In the genomic region with DNA sequence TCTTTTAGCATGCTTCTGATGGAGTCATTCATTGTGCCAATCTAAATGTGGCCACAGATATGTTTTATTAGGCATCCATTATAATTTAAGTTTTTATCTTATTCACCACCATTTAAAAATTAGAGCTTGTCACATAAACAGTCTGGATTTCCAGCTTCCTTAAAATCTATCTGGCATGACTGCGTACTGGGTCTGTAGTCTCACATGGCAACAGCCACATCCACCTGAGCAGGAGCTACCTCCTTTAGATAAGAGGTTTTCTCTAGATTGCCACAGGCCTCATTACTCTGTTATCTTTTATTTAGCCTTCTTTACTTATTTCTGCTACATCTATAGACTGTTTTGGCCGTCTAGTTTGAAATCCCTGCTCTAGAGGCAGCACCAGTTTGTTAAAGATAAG, we compare ENCODE assay signal across 17 cellular contexts. TPM values are rescaled to one million over a fixed set of nuclear protein-coding genes. Genes with fewer than 3 reads are reported as not detected.
A peak's percentile ranks its signal among the peaks of the same experiment; 100 is the strongest.
DNase-seq lines count a peak whose midpoint lies in the region; ATAC-seq, FAIRE-seq and TF ChIP-seq lines count a peak whose summit lies in the region.
"Had no signal": no experiment of that assay in that cellular context is flagged by ENCODE, and none has a peak within 500 bp of the region (broad histone marks: within the 10 kb centered on the region; RNA-seq: fewer than 3 reads in every experiment).

No MANE protein-coding gene starts in this region.

- no peaks in the 10 kb centered on the region for H3K27me3 ChIP-seq in BE2C
- no peaks in the 10 kb centered on the region for H3K27me3 ChIP-seq in K562 (ENCODE audit: control insufficient read depth in 2 of 2, insufficient read depth in 2 of 2, low read length in 2 of 2)

- BruUV-seq in K562 (replicated peaks; lab: Mats Ljungman, UMichigan): no TSS peak

- H3K36me3 Mint-ChIP-seq in nephron progenitor cell (ENCODE audit: low read depth): peaks cover 43% of the 10 kb centered on the region
- peaks cover 5 to 11% of the 10 kb centered on the region in 2 donors for H3K36me3 Mint-ChIP-seq in activated naive CD4-positive, alpha-beta T cell treated with anti-CD3 and anti-CD28 coated beads, Interleukin-2, amount 50 U/mL, for 72 hours

- no peak overlapping the region for H3K9ac ChIP-seq in K562 (ENCODE audit: insufficient read depth in 1 of 2, low read depth in 2 of 2, low read length in 2 of 2)

- in situ Hi-C loops in K562 (cut with MboI): no loop called here

- H3K27me3 Mint-ChIP-seq in nephron progenitor cell (ENCODE audit: low read depth, poor library complexity): no peaks in the 10 kb centered on the region

- peak overlapping the region; percentile 27 for H3K27ac Mint-ChIP-seq in nephron progenitor cell
- H3K27ac Mint-ChIP-seq in activated naive CD4-positive, alpha-beta T cell treated with anti-CD3 and anti-CD28 coated beads, Interleukin-2, amount 50 U/mL, for 72 hours: no peak overlapping the region

- peaks cover 9% of the 10 kb centered on the region for H3K36me3 ChIP-seq in BE2C
- peaks cover 59% of the 10 kb centered on the region for H3K36me3 ChIP-seq in K562 (ENCODE audit: control insufficient read depth, insufficient read depth, low read length)

- intact Hi-C loops in K562 (cut with micrococcal nuclease): no loop called here

- FAIRE-seq in D721Med (lab: Jason Lieb, UNC) (peak; percentile 25), K562 (lab: Jason Lieb, UNC) (no peak)

- ATAC-seq in K562 (peak; percentile 26; the same call in 1 of the 3 replicates), GM18511 (IDR thresholded peaks at IDR 0.05; ENCODE audit: unreplicated experiment) (no peak)
- no peak for ATAC-seq in activated naive CD4-positive, alpha-beta T cell treated with anti-CD3 and anti-CD28 coated beads, Interleukin-2, amount 50 U/mL, for 72 hours
- ATAC-seq: CD8-positive, alpha-beta T cell had no signal

- peaks cover 8% of the 10 kb centered on the region for H3K4me1 Mint-ChIP-seq in nephron progenitor cell

- CTCF ChIA-PET in K562 (lab: Yijun Ruan, JAX; ENCODE audit: low intra/inter-chr PET ratio): no interaction called here

- H3K27ac ChIP-seq in K562 (ENCODE audit: extremely low read depth, low read depth, low read length): no peak overlapping the region

- TF ChIP-seq CTCF in BE2C (IDR thresholded peaks at IDR 0.05; ENCODE audit: low read depth, low read length) (no peak), D721Med (IDR thresholded peaks at IDR 0.05; ENCODE audit: insufficient read depth, missing control alignments) (no peak), K562 (IDR thresholded peaks at IDR 0.05 in 2 of 3, conservative IDR thresholded peaks at IDR 0.05 in 1 of 3; ENCODE audit: insufficient read depth in 2 of 3, low read depth in 1 of 3, low read length in 3 of 3) (no peak), nephron progenitor cell (IDR thresholded peaks at IDR 0.05) (no peak)

- H2AFZ ChIP-seq in K562 (ENCODE audit: low read depth, low read length): no peak overlapping the region

- H3K79me2 ChIP-seq in K562 (ENCODE audit: control insufficient read depth, insufficient read depth, low read length): peaks cover 10% of the 10 kb centered on the region; the same call in 1 of the 3 replicates

- no peak for TF ChIP-seq RAD21 in K562 (CRISPR knock-in tag; conservative IDR thresholded peaks at IDR 0.05 in 1 of 2, IDR thresholded peaks at IDR 0.05 in 1 of 2)

- no peaks in the 10 kb centered on the region for H3K9me1 ChIP-seq in K562 (ENCODE audit: control insufficient read depth, insufficient read depth, low read length)

- 52% methylated on average over 2 of the region's 2 CpGs for WGBS in K562 (ENCODE audit: insufficient coverage, low coverage, missing lambda C conversion rate)

- no peak for TF ChIP-seq POLR2A in K562 (conservative IDR thresholded peaks at IDR 0.05)

- no peak for TF ChIP-seq EP300 in K562 (IDR thresholded peaks at IDR 0.05; ENCODE audit: low read length)

- POLR2A ChIA-PET in K562 (lab: Yijun Ruan, JAX): interaction anchor here (0.5 to 0.6 kb wide), 2 partner anchors 15 to 21 kb away, joined by 3 read pairs; no protein-coding TSS in a partner anchor

- H3K4me1 ChIP-seq in BE2C (no peaks in the 10 kb centered on the region; the same call in 1 of the 2 replicates), K562 (replicated peaks in 1 of 2; ENCODE audit: control insufficient read depth in 2 of 2, insufficient read depth in 2 of 2, low read length in 2 of 2) (no peaks in the 10 kb centered on the region)

- H3K9me3 ChIP-seq in BE2C (no peaks in the 10 kb centered on the region), K562 (replicated peaks; ENCODE audit: control insufficient read depth, insufficient read depth, low read depth, low read length) (no peaks in the 10 kb centered on the region)

- peak; percentile 14 for DNase-seq in BE2C
- no peak for DNase-seq in D721Med (ENCODE audit: insufficient read length, low spot score)
- DNase-seq in K562 (ENCODE audit: extremely low read depth in 1 of 4, low spot score in 3 of 4): no peak
- DNase-seq in nephron progenitor cell: no peak
- DNase-seq in activated naive CD4-positive, alpha-beta T cell treated with anti-CD3 and anti-CD28 coated beads, Interleukin-2, amount 50 U/mL, for 72 hours (ENCODE audit: low spot score in 2 of 2): no peak
- no peak for DNase-seq in HuH-7 (ENCODE audit: low spot score)
- DNase-seq: ACHN; C1 segment of cervical spinal cord; CD8-positive, alpha-beta T cell; COR-L47; DND-41; GDM1; HCEC 1CT; HFFc6; KBM-7 had no signal

- H3K4me3 Mint-ChIP-seq in nephron progenitor cell: no peak overlapping the region
- H3K4me3 Mint-ChIP-seq: CD8-positive, alpha-beta T cell; HFFc6 had no signal

- H3K4me2 ChIP-seq in K562 (ENCODE audit: insufficient read depth, low read length): no peak overlapping the region

- no peaks in the 10 kb centered on the region for H3K9me3 Mint-ChIP-seq in nephron progenitor cell
- H3K9me3 Mint-ChIP-seq in activated naive CD4-positive, alpha-beta T cell treated with anti-CD3 and anti-CD28 coated beads, Interleukin-2, amount 50 U/mL, for 72 hours: no peaks in the 10 kb centered on the region
- H3K9me3 Mint-ChIP-seq: CD8-positive, alpha-beta T cell; HFFc6 had no signal

- H3K4me3 ChIP-seq in BE2C (ENCODE audit: low read depth, low read length): no peak overlapping the region
- H3K4me3 ChIP-seq in K562: no peak overlapping the region

- H4K20me1 ChIP-seq in K562 (replicated peaks; ENCODE audit: control insufficient read depth, insufficient read depth, low read length): no peaks in the 10 kb centered on the region

RNA-seq across cellular contexts. Expression of a gene that starts 29.1 kb away (rescaled TPM):
- not detected for polyA plus RNA-seq in BE2C (2012; ENCODE audit: insufficient read depth, insufficient read length, low read depth)
- total RNA-seq in K562 (2011; cell fraction: chromatin; rRNA removed; ENCODE audit: low replicate concordance): 0.12 TPM in 1 of 2 replicates, not detected in the other
- not detected in 2 replicates for total RNA-seq in K562 (2011; cell fraction: nucleolus; rRNA removed)
- not detected in 2 replicates for total RNA-seq in K562 (2011; cell fraction: nucleoplasm; rRNA removed)
- not detected in 2 replicates for total RNA-seq in K562 (2014; rRNA removed)
- not detected in 2 replicates for total RNA-seq in K562 (2014; rRNA removed; fragmentation: Illumina TruSeq; extraction: Trizol)
- not detected in 2 replicates for total RNA-seq in K562 (2015; rRNA removed; fragmentation: Illumina TruSeq; extraction: Trizol)
- total RNA-seq in K562 (2021): 0.07 TPM in 1 of 2 replicates, not detected in the other
- polyA plus RNA-seq in K562 (2011; rRNA removed): not detected in 2 replicates
- polyA plus RNA-seq in K562 (2011; cell fraction: cytosol; rRNA removed): not detected in 2 replicates
- not detected in 2 replicates for polyA plus RNA-seq in K562 (2011; cell fraction: nucleus; rRNA removed)
- 0.03 and 0.05 TPM in 2 replicates for polyA plus RNA-seq in K562 (2012)
- not detected in 2 replicates for polyA plus RNA-seq in K562 (2014; fragmentation: Illumina TruSeq; extraction: Trizol)
- under 1 TPM in 1 of 2 experiments, not detected in 1; 0.03 TPM for polyA plus RNA-seq in K562 (2014; fragmentation: Nextera tagmentation; extraction: Ambion mirVana)
- not detected in 2 replicates for polyA plus RNA-seq in K562 (2014; rRNA removed)
- polyA minus RNA-seq in K562 (2011; rRNA and poly(A)+ RNA removed): not detected in 2 replicates
- polyA minus RNA-seq in K562 (2011; cell fraction: cytosol; rRNA and poly(A)+ RNA removed): not detected in 2 replicates
- polyA minus RNA-seq in K562 (2011; cell fraction: nucleus; rRNA and poly(A)+ RNA removed): not detected in 2 replicates
- total RNA-seq in activated naive CD4-positive, alpha-beta T cell treated with anti-CD3 and anti-CD28 coated beads, Interleukin-2, amount 50 U/mL, for 72 hours: not detected
- total RNA-seq: HT1080 had no signal

RNA-seq across cellular contexts. Expression of a gene that starts 35.5 kb away (rescaled TPM):
- polyA plus RNA-seq in BE2C (2012; ENCODE audit: insufficient read depth, insufficient read length, low read depth): 23.9 TPM
- total RNA-seq in K562 (2011; cell fraction: chromatin; rRNA removed; ENCODE audit: low replicate concordance): 67.4 and 171 TPM in 2 replicates
- 19.8 and 31.1 TPM in 2 replicates for total RNA-seq in K562 (2011; cell fraction: nucleolus; rRNA removed)
- total RNA-seq in K562 (2011; cell fraction: nucleoplasm; rRNA removed): 63.6 and 113 TPM in 2 replicates
- 19.0 and 20.1 TPM in 2 replicates for total RNA-seq in K562 (2014; rRNA removed)
- 30.1 and 33.8 TPM in 2 replicates for total RNA-seq in K562 (2014; rRNA removed; fragmentation: Illumina TruSeq; extraction: Trizol)
- 23.6 and 26.0 TPM in 2 replicates for total RNA-seq in K562 (2015; rRNA removed; fragmentation: Illumina TruSeq; extraction: Trizol)
- 57.1 and 60.5 TPM in 2 replicates for total RNA-seq in K562 (2021)
- polyA plus RNA-seq in K562 (2011; rRNA removed): 41.3 and 61.7 TPM in 2 replicates
- polyA plus RNA-seq in K562 (2011; cell fraction: cytosol; rRNA removed): 7.8 and 13.1 TPM in 2 replicates
- 12.3 and 15.1 TPM in 2 replicates for polyA plus RNA-seq in K562 (2011; cell fraction: nucleus; rRNA removed)
- polyA plus RNA-seq in K562 (2012): 18.3 and 35.0 TPM in 2 replicates
- 35.1 and 42.5 TPM in 2 replicates for polyA plus RNA-seq in K562 (2014; fragmentation: Illumina TruSeq; extraction: Trizol)
- 10 to 100 TPM; 23.7 to 28.7 TPM for polyA plus RNA-seq in K562 (2014; fragmentation: Nextera tagmentation; extraction: Ambion mirVana)
- polyA plus RNA-seq in K562 (2014; rRNA removed): 28.8 and 30.1 TPM in 2 replicates
- polyA minus RNA-seq in K562 (2011; rRNA and poly(A)+ RNA removed): 122 and 129 TPM in 2 replicates
- 24.0 and 28.8 TPM in 2 replicates for polyA minus RNA-seq in K562 (2011; cell fraction: cytosol; rRNA and poly(A)+ RNA removed)
- polyA minus RNA-seq in K562 (2011; cell fraction: nucleus; rRNA and poly(A)+ RNA removed): 42.7 and 68.6 TPM in 2 replicates
- total RNA-seq in activated naive CD4-positive, alpha-beta T cell treated with anti-CD3 and anti-CD28 coated beads, Interleukin-2, amount 50 U/mL, for 72 hours: 10 to 100 TPM; 36.0 to 56.4 TPM

RNA-seq across cellular contexts. Expression of a gene that starts 52.1 kb away (rescaled TPM):
- polyA plus RNA-seq in BE2C (2012; ENCODE audit: insufficient read depth, insufficient read length, low read depth): 8.7 TPM
- 4.8 and 10.3 TPM in 2 replicates for total RNA-seq in K562 (2011; cell fraction: chromatin; rRNA removed; ENCODE audit: low replicate concordance)
- 2.8 and 4.2 TPM in 2 replicates for total RNA-seq in K562 (2011; cell fraction: nucleolus; rRNA removed)
- total RNA-seq in K562 (2011; cell fraction: nucleoplasm; rRNA removed): 4.3 and 8.2 TPM in 2 replicates
- total RNA-seq in K562 (2014; rRNA removed) (29.4 and 54.2 TPM in 2 replicates), K562 (2014; rRNA removed; fragmentation: Illumina TruSeq; extraction: Trizol) (82.6 and 99.3 TPM in 2 replicates), K562 (2015; rRNA removed; fragmentation: Illumina TruSeq; extraction: Trizol) (61.4 and 72.1 TPM in 2 replicates), K562 (2021) (64.2 and 69.5 TPM in 2 replicates)
- polyA plus RNA-seq in K562 (2011; rRNA removed) (21.4 and 47.8 TPM in 2 replicates), K562 (2014; fragmentation: Illumina TruSeq; extraction: Trizol) (47.7 and 55.1 TPM in 2 replicates), K562 (2014; fragmentation: Nextera tagmentation; extraction: Ambion mirVana) (10 to 100 TPM; 13.3 to 16.8 TPM), K562 (2014; rRNA removed) (62.2 and 62.4 TPM in 2 replicates)
- polyA plus RNA-seq in K562 (2011; cell fraction: cytosol; rRNA removed): 10.6 and 15.4 TPM in 2 replicates
- 7.8 and 8.6 TPM in 2 replicates for polyA plus RNA-seq in K562 (2011; cell fraction: nucleus; rRNA removed)
- polyA plus RNA-seq in K562 (2012): 56.4 and 76.0 TPM in 2 replicates
- polyA minus RNA-seq in K562 (2011; rRNA and poly(A)+ RNA removed): 9.6 and 14.7 TPM in 2 replicates
- polyA minus RNA-seq in K562 (2011; cell fraction: cytosol; rRNA and poly(A)+ RNA removed): 5.5 and 6.5 TPM in 2 replicates
- polyA minus RNA-seq in K562 (2011; cell fraction: nucleus; rRNA and poly(A)+ RNA removed): 3.6 and 5.6 TPM in 2 replicates
- total RNA-seq in activated naive CD4-positive, alpha-beta T cell treated with anti-CD3 and anti-CD28 coated beads, Interleukin-2, amount 50 U/mL, for 72 hours: 10 to 100 TPM; 18.6 to 32.2 TPM
